In genomic region chr12:6872073-6873048, GRCh38 we compare ENCODE assay signal across 8 cellular contexts. TPM values are rescaled to one million over a fixed set of nuclear protein-coding genes. Genes with fewer than 3 reads are reported as not detected.
DNase-seq lines count a peak whose midpoint lies in the region; ATAC-seq, FAIRE-seq and TF ChIP-seq lines count a peak whose summit lies in the region.

No MANE protein-coding gene starts in this region.

- H3K27ac ChIP-seq in layer of hippocampus (ENCODE audit: low read depth, low read length), result peak overlapping the region; percentile 90

- FAIRE-seq in H54 (lab: Jason Lieb, UNC), result no peak

- ATAC-seq in HG03196 (IDR thresholded peaks at IDR 0.05; ENCODE audit: unreplicated experiment), result no peak

- H3K27me3 ChIP-seq in layer of hippocampus (ENCODE audit: control insufficient read depth, insufficient read depth, low read length), result no peaks in the 10 kb centered on the region

- DNase-seq in DMS153 treated with DMSO at 0.1 percent for 48 hours (lab: John Stamatoyannopoulos, UW; ENCODE audit: unreplicated experiment) (peak; percentile 35), H54 (ENCODE audit: insufficient read length, low spot score) (peak; percentile 74), NCI-H2107 (lab: John Stamatoyannopoulos, UW) (peak; percentile 56), cerebellum (ENCODE audit: low spot score) (peak; percentile 89)
- peak; percentile 87 for DNase-seq in activated CD4-positive, CD25-positive, alpha-beta regulatory T cell treated with anti-CD3 and anti-CD28 coated beads, Interleukin-2, amount 50 U/mL, for 72 hours
- peak in 3 of 4 experiments; percentile 72 to 81 (median 73) for DNase-seq in stimulated activated CD4-positive, alpha-beta T cell treated with anti-CD3 and anti-CD28 coated beads, Interleukin-1b, Interleukin-23, amount 100 ng/mL, for 24 hours (ENCODE audit: low read depth in 4 of 4, low spot score in 1 of 4)

- TF ChIP-seq POLR2A in H54 (IDR thresholded peaks at IDR 0.05; ENCODE audit: low read depth, low read length), result peak; percentile 41; the same call in 1 of the 2 replicates

RNA-seq across cellular contexts. Expression of gene SPSB2, which starts 0.7 kb away (rescaled TPM):
- 3.1 TPM for total RNA-seq in cerebellum

RNA-seq across cellular contexts. Expression of gene TPI1, which starts 5.0 kb away (rescaled TPM):
- 270 TPM for total RNA-seq in cerebellum

RNA-seq across cellular contexts. Expression of gene USP5, which starts 20.4 kb away (rescaled TPM):
- total RNA-seq in cerebellum, result 45.4 TPM

RNA-seq across cellular contexts. Expression of gene CDCA3, which starts 21.3 kb away (rescaled TPM):
- 10.2 TPM for total RNA-seq in cerebellum

RNA-seq across cellular contexts. Expression of gene GNB3, which starts 31.6 kb away (rescaled TPM):
- total RNA-seq in cerebellum, result 5.5 TPM

Comparison
In these comparisons a context has a peak if more than half of its experiments do, and no peak if none do; other contexts are left out.
1. DNase-seq: peak in every context shown above with its lines; median percentile 89 in cerebellum; 87 in activated CD4-positive, CD25-positive, alpha-beta regulatory T cell treated with anti-CD3 and anti-CD28 coated beads, Interleukin-2, amount 50 U/mL, for 72 hours; 74 in H54; 73 in stimulated activated CD4-positive, alpha-beta T cell treated with anti-CD3 and anti-CD28 coated beads, Interleukin-1b, Interleukin-23, amount 100 ng/mL, for 24 hours; 56 in NCI-H2107; 35 in DMS153 treated with DMSO at 0.1 percent for 48 hours.